Comparison of ENCODE assay signal across 8 cellular contexts in genomic region chr17:76353599-76354316, GRCh38. TPM values are rescaled to one million over a fixed set of nuclear protein-coding genes. Genes with fewer than 3 reads are reported as not detected.
DNase-seq lines count a peak whose midpoint lies in the region; ATAC-seq and TF ChIP-seq lines count a peak whose summit lies in the region.

A gene with protein sequence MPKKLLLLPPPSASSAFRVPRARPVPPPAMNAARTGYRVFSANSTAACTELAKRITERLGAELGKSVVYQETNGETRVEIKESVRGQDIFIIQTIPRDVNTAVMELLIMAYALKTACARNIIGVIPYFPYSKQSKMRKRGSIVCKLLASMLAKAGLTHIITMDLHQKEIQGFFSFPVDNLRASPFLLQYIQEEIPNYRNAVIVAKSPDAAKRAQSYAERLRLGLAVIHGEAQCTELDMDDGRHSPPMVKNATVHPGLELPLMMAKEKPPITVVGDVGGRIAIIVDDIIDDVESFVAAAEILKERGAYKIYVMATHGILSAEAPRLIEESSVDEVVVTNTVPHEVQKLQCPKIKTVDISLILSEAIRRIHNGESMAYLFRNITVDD (minus strand): TSS chr17:76353916. CDS start chr17:76353703, 213 bp downstream.

- POLR2A ChIA-PET in AG04449 (lab: Yijun Ruan, JAX) (interaction anchor here (0.8 to 3.8 kb wide), 6 partner anchors 8 to 144 kb away, joined by 3 to 47 read pairs (median 4); partner anchors contain the start of gene SPHK1), WTC11 (lab: Charles Lee) (interaction anchor here (0.6 to 2.1 kb wide), 8 partner anchors 10 to 85 kb away, joined by 3 to 10 read pairs (median 4); partner anchors contain the start of gene SPHK1)

- peak; percentile 64 for TF ChIP-seq CTCF in AG04449 (IDR thresholded peaks at IDR 0.05; ENCODE audit: insufficient read depth, low read length, missing control alignments)
- TF ChIP-seq CTCF in WTC11 (IDR thresholded peaks at IDR 0.05), result no peak
- peak; percentile 56 for TF ChIP-seq CTCF in cardiac fibroblast (IDR thresholded peaks at IDR 0.05; ENCODE audit: low read depth, low read length)

- CTCF ChIA-PET in AG04449 (lab: Yijun Ruan, JAX), result interaction anchor here (0.7 to 4.2 kb wide), 15 partner anchors 9 to 127 kb away, joined by 3 to 74 read pairs (median 4); partner anchors contain the start of genes QRICH2 and SPHK1
- CTCF ChIA-PET in WTC11 (lab: Charles Lee), result interaction anchor here (0.6 to 4.4 kb wide), 23 partner anchors 8 to 523 kb away, joined by 3 to 54 read pairs (median 4); partner anchors contain the start of genes CDK3, PRCD and SPHK1

- no peak for DNase-seq in AG04449 (ENCODE audit: low read depth, low spot score)
- DNase-seq in NCI-H2196 treated with DMSO at 0.1 percent for 48 hours (lab: John Stamatoyannopoulos, UW; ENCODE audit: unreplicated experiment), result peak; percentile 96
- DNase-seq in WTC11 (ENCODE audit: low spot score), result peak; percentile 86
- DNase-seq in cardiac fibroblast (ENCODE audit: low read depth in 2 of 2), result peak; percentile 95 to 96
- DNase-seq in iris pigment epithelial cell (ENCODE audit: low read depth), result peak; percentile 93
- DNase-seq in stimulated activated CD4-positive, alpha-beta T cell treated with anti-CD3 and anti-CD28 coated beads, Interleukin-12 subunit alpha, Interleukin-12 subunit beta, amount 100 ng/mL, for 4 hours, result peak; percentile 76

- ATAC-seq in GM18868 (IDR thresholded peaks at IDR 0.05; ENCODE audit: unreplicated experiment), result peak; percentile 81
- ATAC-seq in HG03135 (IDR thresholded peaks at IDR 0.05; ENCODE audit: unreplicated experiment), result peak; percentile 85
- peak; percentile 94 for ATAC-seq in WTC11

- no peaks in the 10 kb centered on the region for H3K27me3 Mint-ChIP-seq in WTC11 (ENCODE audit: low read depth)

- H3K4me3 ChIP-seq in AG04449 (ENCODE audit: low read depth, low read length) (peak within 1 kb of the TSS; percentile 90), cardiac fibroblast (replicated peaks in 1 of 2; ENCODE audit: low read depth in 2 of 2, low read length in 2 of 2) (peak within 1 kb of the TSS; percentile 84)

- H3K4me1 Mint-ChIP-seq in WTC11, result peaks cover 27% of the 10 kb centered on the region

- no peaks in the 10 kb centered on the region for H3K9me3 Mint-ChIP-seq in WTC11

- peak within 1 kb of the TSS; percentile 95 for H3K4me3 Mint-ChIP-seq in WTC11

- peaks cover 4% of the 10 kb centered on the region; the same call in 1 of the 2 replicates for H3K36me3 Mint-ChIP-seq in WTC11

- peak within 1 kb of the TSS; percentile 100 for H3K27ac Mint-ChIP-seq in WTC11

TF ChIP-seq in WTC11, 78 proteins besides CTCF, POLR2A, EP300 and RAD21 (continues in another document):
- TF ChIP-seq MYBL2 (CRISPR knock-in tag; IDR thresholded peaks at IDR 0.05), result peak; percentile 33; the same call in 1 of the 2 replicates
- TF ChIP-seq ZNF263 (CRISPR knock-in tag; IDR thresholded peaks at IDR 0.05; ENCODE audit: low read depth), result no peak
- TF ChIP-seq, protein P1, sequence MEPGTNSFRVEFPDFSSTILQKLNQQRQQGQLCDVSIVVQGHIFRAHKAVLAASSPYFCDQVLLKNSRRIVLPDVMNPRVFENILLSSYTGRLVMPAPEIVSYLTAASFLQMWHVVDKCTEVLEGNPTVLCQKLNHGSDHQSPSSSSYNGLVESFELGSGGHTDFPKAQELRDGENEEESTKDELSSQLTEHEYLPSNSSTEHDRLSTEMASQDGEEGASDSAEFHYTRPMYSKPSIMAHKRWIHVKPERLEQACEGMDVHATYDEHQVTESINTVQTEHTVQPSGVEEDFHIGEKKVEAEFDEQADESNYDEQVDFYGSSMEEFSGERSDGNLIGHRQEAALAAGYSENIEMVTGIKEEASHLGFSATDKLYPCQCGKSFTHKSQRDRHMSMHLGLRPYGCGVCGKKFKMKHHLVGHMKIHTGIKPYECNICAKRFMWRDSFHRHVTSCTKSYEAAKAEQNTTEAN (CRISPR knock-in tag; IDR thresholded peaks at IDR 0.05), result no peak
- TF ChIP-seq, protein P2, sequence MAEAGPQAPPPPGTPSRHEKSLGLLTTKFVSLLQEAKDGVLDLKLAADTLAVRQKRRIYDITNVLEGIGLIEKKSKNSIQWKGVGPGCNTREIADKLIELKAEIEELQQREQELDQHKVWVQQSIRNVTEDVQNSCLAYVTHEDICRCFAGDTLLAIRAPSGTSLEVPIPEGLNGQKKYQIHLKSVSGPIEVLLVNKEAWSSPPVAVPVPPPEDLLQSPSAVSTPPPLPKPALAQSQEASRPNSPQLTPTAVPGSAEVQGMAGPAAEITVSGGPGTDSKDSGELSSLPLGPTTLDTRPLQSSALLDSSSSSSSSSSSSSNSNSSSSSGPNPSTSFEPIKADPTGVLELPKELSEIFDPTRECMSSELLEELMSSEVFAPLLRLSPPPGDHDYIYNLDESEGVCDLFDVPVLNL (CRISPR knock-in tag; IDR thresholded peaks at IDR 0.05; ENCODE audit: borderline replicate concordance, low read depth), result 0 out of 2 replicates have a peak, but pooled peaks have one; percentile 20
- TF ChIP-seq AFF4 (CRISPR knock-in tag; IDR thresholded peaks at IDR 0.05; ENCODE audit: borderline replicate concordance), result no peak
- TF ChIP-seq FOXP1 (CRISPR knock-in tag; IDR thresholded peaks at IDR 0.05; ENCODE audit: borderline replicate concordance), result peak; percentile 48; the same call in 1 of the 2 replicates
- TF ChIP-seq E2F5 (CRISPR knock-in tag; IDR thresholded peaks at IDR 0.05), result no peak
- TF ChIP-seq FOXP4 (CRISPR knock-in tag; IDR thresholded peaks at IDR 0.05), result peak; percentile 75
- TF ChIP-seq KAT7 (CRISPR knock-in tag; IDR thresholded peaks at IDR 0.05; ENCODE audit: borderline replicate concordance), result 0 out of 2 replicates have a peak, but pooled peaks have one; percentile 49
- TF ChIP-seq IRF1 (CRISPR knock-in tag; IDR thresholded peaks at IDR 0.05), result peak; percentile 35; the same call in 1 of the 2 replicates
- TF ChIP-seq CREM (CRISPR knock-in tag; IDR thresholded peaks at IDR 0.05), result peak; percentile 40; the same call in 1 of the 2 replicates
- TF ChIP-seq SP1 (CRISPR knock-in tag; conservative IDR thresholded peaks at IDR 0.05), result peak; percentile 90

RNA-seq across cellular contexts. Expression of the gene that starts here (rescaled TPM):
- 50.0 to 56.5 TPM (median 52.3 TPM) in 3 replicates for total RNA-seq in WTC11 (2021)
